In the genomic region with DNA sequence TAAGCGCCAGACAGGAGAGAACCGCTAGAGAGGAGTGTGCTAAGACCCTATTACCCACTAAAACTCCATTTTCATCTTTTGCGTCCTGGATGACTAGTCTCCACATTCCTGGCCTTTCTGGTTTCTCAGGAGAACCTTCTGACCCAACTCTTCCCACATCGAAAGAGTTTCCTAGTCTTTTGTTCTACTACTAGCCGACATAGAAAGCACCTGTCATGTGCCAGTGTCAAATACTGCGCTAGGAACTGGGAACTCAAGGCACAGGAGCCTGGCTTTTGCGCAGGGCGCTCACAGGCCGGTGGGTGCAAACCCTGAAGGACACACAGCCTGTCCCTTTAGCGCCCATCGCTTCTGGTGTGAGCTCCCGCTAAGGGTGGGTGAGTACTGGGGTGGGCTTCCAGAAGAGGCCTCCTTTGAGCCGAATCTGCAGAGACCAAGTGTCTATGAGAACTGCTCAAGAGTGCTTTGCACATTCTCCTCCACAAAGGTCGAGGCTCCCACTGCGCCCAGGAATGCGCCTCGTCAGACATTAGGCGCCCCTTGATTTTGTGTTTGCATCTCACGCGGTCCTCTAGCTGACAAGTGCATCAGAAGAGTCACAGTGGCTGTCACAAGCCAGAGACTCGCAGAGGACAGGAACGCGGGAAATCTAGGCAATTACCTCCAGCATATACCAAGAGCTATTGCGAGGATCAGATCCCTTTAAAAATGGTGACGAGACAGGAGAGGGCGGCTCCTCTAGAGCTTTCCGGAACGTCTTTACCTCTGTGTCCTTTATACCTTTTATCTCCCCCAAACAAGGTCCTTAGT, we compare ENCODE assay signal across 1 cellular context.
A peak's percentile ranks its signal among the peaks of the same experiment; 100 is the strongest.
TF ChIP-seq lines count a peak whose summit lies in the region.

No MANE protein-coding gene starts in this region.

TF ChIP-seq in HepG2, 621 proteins besides CTCF, POLR2A, EP300 and RAD21 (continued from another document and continues in another):
- TF ChIP-seq, protein P1, sequence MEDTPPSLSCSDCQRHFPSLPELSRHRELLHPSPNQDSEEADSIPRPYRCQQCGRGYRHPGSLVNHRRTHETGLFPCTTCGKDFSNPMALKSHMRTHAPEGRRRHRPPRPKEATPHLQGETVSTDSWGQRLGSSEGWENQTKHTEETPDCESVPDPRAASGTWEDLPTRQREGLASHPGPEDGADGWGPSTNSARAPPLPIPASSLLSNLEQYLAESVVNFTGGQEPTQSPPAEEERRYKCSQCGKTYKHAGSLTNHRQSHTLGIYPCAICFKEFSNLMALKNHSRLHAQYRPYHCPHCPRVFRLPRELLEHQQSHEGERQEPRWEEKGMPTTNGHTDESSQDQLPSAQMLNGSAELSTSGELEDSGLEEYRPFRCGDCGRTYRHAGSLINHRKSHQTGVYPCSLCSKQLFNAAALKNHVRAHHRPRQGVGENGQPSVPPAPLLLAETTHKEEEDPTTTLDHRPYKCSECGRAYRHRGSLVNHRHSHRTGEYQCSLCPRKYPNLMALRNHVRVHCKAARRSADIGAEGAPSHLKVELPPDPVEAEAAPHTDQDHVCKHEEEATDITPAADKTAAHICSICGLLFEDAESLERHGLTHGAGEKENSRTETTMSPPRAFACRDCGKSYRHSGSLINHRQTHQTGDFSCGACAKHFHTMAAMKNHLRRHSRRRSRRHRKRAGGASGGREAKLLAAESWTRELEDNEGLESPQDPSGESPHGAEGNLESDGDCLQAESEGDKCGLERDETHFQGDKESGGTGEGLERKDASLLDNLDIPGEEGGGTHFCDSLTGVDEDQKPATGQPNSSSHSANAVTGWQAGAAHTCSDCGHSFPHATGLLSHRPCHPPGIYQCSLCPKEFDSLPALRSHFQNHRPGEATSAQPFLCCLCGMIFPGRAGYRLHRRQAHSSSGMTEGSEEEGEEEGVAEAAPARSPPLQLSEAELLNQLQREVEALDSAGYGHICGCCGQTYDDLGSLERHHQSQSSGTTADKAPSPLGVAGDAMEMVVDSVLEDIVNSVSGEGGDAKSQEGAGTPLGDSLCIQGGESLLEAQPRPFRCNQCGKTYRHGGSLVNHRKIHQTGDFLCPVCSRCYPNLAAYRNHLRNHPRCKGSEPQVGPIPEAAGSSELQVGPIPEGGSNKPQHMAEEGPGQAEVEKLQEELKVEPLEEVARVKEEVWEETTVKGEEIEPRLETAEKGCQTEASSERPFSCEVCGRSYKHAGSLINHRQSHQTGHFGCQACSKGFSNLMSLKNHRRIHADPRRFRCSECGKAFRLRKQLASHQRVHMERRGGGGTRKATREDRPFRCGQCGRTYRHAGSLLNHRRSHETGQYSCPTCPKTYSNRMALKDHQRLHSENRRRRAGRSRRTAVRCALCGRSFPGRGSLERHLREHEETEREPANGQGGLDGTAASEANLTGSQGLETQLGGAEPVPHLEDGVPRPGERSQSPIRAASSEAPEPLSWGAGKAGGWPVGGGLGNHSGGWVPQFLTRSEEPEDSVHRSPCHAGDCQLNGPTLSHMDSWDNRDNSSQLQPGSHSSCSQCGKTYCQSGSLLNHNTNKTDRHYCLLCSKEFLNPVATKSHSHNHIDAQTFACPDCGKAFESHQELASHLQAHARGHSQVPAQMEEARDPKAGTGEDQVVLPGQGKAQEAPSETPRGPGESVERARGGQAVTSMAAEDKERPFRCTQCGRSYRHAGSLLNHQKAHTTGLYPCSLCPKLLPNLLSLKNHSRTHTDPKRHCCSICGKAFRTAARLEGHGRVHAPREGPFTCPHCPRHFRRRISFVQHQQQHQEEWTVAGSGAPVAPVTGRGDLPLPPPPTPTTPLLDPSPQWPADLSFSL (CRISPR knock-in tag; IDR thresholded peaks at IDR 0.05), result no peak
- TF ChIP-seq TAF1 (CRISPR knock-in tag; IDR thresholded peaks at IDR 0.05) (no peak), SMC3 (IDR thresholded peaks at IDR 0.05; ENCODE audit: low read length) (no peak), LCORL (IDR thresholded peaks at IDR 0.05) (no peak), LCORL (CRISPR knock-in tag; IDR thresholded peaks at IDR 0.05) (no peak), SP2 (CRISPR knock-in tag; IDR thresholded peaks at IDR 0.05) (0 out of 2 replicates have a peak, but pooled peaks have one; percentile 31), NR2F2 (IDR thresholded peaks at IDR 0.05; ENCODE audit: borderline replicate concordance, low read depth) (no peak; the same call in 1 of the 2 replicates), CHD4 (IDR thresholded peaks at IDR 0.05; ENCODE audit: borderline replicate concordance, low read length) (no peak), ZNF317 (CRISPR knock-in tag; IDR thresholded peaks at IDR 0.05) (no peak), ZNF329 (CRISPR knock-in tag; IDR thresholded peaks at IDR 0.05; ENCODE audit: low read depth) (no peak), IRX3 (CRISPR knock-in tag; IDR thresholded peaks at IDR 0.05; ENCODE audit: borderline replicate concordance, low read depth) (no peak), ZNF547 (CRISPR knock-in tag; IDR thresholded peaks at IDR 0.05) (no peak), ZNF3 (CRISPR knock-in tag; IDR thresholded peaks at IDR 0.05) (no peak), TMF1 (CRISPR knock-in tag; IDR thresholded peaks at IDR 0.05; ENCODE audit: low read depth) (no peak), MXD4 (CRISPR knock-in tag; IDR thresholded peaks at IDR 0.05) (no peak), SIN3B (IDR thresholded peaks at IDR 0.05; ENCODE audit: low read length) (no peak), BRD4 (CRISPR knock-in tag; IDR thresholded peaks at IDR 0.05) (no peak), NBN (conservative IDR thresholded peaks at IDR 0.05) (no peak), PHF5A (CRISPR knock-in tag; IDR thresholded peaks at IDR 0.05; ENCODE audit: low read depth, unreplicated experiment) (no peak), ZNF333 (CRISPR knock-in tag; IDR thresholded peaks at IDR 0.05; ENCODE audit: borderline replicate concordance) (no peak), ZNF460 (CRISPR knock-in tag; IDR thresholded peaks at IDR 0.05; ENCODE audit: borderline replicate concordance) (no peak), IKZF1 (IDR thresholded peaks at IDR 0.05) (no peak), ARNT2 (CRISPR knock-in tag; IDR thresholded peaks at IDR 0.05; ENCODE audit: low read depth) (no peak)
- TF ChIP-seq, protein P2, sequence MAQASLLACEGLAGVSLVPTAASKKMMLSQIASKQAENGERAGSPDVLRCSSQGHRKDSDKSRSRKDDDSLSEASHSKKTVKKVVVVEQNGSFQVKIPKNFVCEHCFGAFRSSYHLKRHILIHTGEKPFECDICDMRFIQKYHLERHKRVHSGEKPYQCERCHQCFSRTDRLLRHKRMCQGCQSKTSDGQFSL (CRISPR knock-in tag; IDR thresholded peaks at IDR 0.05), result no peak
- TF ChIP-seq, protein P3, sequence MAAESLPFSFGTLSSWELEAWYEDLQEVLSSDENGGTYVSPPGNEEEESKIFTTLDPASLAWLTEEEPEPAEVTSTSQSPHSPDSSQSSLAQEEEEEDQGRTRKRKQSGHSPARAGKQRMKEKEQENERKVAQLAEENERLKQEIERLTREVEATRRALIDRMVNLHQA (CRISPR knock-in tag; IDR thresholded peaks at IDR 0.05), result no peak
- TF ChIP-seq, protein P4, sequence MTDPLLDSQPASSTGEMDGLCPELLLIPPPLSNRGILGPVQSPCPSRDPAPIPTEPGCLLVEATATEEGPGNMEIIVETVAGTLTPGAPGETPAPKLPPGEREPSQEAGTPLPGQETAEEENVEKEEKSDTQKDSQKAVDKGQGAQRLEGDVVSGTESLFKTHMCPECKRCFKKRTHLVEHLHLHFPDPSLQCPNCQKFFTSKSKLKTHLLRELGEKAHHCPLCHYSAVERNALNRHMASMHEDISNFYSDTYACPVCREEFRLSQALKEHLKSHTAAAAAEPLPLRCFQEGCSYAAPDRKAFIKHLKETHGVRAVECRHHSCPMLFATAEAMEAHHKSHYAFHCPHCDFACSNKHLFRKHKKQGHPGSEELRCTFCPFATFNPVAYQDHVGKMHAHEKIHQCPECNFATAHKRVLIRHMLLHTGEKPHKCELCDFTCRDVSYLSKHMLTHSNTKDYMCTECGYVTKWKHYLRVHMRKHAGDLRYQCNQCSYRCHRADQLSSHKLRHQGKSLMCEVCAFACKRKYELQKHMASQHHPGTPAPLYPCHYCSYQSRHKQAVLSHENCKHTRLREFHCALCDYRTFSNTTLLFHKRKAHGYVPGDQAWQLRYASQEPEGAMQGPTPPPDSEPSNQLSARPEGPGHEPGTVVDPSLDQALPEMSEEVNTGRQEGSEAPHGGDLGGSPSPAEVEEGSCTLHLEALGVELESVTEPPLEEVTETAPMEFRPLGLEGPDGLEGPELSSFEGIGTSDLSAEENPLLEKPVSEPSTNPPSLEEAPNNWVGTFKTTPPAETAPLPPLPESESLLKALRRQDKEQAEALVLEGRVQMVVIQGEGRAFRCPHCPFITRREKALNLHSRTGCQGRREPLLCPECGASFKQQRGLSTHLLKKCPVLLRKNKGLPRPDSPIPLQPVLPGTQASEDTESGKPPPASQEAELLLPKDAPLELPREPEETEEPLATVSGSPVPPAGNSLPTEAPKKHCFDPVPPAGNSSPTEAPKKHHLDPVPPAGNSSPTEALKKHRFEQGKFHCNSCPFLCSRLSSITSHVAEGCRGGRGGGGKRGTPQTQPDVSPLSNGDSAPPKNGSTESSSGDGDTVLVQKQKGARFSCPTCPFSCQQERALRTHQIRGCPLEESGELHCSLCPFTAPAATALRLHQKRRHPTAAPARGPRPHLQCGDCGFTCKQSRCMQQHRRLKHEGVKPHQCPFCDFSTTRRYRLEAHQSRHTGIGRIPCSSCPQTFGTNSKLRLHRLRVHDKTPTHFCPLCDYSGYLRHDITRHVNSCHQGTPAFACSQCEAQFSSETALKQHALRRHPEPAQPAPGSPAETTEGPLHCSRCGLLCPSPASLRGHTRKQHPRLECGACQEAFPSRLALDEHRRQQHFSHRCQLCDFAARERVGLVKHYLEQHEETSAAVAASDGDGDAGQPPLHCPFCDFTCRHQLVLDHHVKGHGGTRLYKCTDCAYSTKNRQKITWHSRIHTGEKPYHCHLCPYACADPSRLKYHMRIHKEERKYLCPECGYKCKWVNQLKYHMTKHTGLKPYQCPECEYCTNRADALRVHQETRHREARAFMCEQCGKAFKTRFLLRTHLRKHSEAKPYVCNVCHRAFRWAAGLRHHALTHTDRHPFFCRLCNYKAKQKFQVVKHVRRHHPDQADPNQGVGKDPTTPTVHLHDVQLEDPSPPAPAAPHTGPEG (CRISPR knock-in tag; IDR thresholded peaks at IDR 0.05), result no peak
- TF ChIP-seq, protein P5, sequence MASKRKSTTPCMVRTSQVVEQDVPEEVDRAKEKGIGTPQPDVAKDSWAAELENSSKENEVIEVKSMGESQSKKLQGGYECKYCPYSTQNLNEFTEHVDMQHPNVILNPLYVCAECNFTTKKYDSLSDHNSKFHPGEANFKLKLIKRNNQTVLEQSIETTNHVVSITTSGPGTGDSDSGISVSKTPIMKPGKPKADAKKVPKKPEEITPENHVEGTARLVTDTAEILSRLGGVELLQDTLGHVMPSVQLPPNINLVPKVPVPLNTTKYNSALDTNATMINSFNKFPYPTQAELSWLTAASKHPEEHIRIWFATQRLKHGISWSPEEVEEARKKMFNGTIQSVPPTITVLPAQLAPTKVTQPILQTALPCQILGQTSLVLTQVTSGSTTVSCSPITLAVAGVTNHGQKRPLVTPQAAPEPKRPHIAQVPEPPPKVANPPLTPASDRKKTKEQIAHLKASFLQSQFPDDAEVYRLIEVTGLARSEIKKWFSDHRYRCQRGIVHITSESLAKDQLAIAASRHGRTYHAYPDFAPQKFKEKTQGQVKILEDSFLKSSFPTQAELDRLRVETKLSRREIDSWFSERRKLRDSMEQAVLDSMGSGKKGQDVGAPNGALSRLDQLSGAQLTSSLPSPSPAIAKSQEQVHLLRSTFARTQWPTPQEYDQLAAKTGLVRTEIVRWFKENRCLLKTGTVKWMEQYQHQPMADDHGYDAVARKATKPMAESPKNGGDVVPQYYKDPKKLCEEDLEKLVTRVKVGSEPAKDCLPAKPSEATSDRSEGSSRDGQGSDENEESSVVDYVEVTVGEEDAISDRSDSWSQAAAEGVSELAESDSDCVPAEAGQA (IDR thresholded peaks at IDR 0.05; ENCODE audit: low read depth), result no peak
- TF ChIP-seq, protein P5 (CRISPR knock-in tag; IDR thresholded peaks at IDR 0.05; ENCODE audit: borderline replicate concordance), result no peak
- TF ChIP-seq, protein P6, sequence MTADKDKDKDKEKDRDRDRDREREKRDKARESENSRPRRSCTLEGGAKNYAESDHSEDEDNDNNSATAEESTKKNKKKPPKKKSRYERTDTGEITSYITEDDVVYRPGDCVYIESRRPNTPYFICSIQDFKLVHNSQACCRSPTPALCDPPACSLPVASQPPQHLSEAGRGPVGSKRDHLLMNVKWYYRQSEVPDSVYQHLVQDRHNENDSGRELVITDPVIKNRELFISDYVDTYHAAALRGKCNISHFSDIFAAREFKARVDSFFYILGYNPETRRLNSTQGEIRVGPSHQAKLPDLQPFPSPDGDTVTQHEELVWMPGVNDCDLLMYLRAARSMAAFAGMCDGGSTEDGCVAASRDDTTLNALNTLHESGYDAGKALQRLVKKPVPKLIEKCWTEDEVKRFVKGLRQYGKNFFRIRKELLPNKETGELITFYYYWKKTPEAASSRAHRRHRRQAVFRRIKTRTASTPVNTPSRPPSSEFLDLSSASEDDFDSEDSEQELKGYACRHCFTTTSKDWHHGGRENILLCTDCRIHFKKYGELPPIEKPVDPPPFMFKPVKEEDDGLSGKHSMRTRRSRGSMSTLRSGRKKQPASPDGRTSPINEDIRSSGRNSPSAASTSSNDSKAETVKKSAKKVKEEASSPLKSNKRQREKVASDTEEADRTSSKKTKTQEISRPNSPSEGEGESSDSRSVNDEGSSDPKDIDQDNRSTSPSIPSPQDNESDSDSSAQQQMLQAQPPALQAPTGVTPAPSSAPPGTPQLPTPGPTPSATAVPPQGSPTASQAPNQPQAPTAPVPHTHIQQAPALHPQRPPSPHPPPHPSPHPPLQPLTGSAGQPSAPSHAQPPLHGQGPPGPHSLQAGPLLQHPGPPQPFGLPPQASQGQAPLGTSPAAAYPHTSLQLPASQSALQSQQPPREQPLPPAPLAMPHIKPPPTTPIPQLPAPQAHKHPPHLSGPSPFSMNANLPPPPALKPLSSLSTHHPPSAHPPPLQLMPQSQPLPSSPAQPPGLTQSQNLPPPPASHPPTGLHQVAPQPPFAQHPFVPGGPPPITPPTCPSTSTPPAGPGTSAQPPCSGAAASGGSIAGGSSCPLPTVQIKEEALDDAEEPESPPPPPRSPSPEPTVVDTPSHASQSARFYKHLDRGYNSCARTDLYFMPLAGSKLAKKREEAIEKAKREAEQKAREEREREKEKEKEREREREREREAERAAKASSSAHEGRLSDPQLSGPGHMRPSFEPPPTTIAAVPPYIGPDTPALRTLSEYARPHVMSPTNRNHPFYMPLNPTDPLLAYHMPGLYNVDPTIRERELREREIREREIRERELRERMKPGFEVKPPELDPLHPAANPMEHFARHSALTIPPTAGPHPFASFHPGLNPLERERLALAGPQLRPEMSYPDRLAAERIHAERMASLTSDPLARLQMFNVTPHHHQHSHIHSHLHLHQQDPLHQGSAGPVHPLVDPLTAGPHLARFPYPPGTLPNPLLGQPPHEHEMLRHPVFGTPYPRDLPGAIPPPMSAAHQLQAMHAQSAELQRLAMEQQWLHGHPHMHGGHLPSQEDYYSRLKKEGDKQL (CRISPR knock-in tag; IDR thresholded peaks at IDR 0.05; ENCODE audit: low read depth), result no peak
